30 cellular contexts compared by ENCODE assay signal in genomic region chr5:138637256-138637655, GRCh38.
"Had no signal": no experiment of that assay in that cellular context is flagged by ENCODE, and none has a peak within 500 bp of the region (broad histone marks: within the 10 kb centered on the region; RNA-seq: fewer than 3 reads in every experiment).

No MANE protein-coding gene starts in this region.

- H3K4me2 ChIP-seq: smooth muscle cell had no signal

- H3K27ac ChIP-seq: ovary, parathyroid adenoma, psoas muscle, right lobe of liver, skin epidermis, spleen, suprapubic skin, testis, tibial artery, transverse colon, upper lobe of left lung, vagina had no signal

- H3K4me1 ChIP-seq: psoas muscle, right lobe of liver, testis, tibial artery had no signal

- H3K9ac ChIP-seq: parathyroid adenoma had no signal

- H3K36me3 ChIP-seq: ovary, right lobe of liver, spleen, suprapubic skin, tibial artery, transverse colon, upper lobe of left lung, vagina had no signal

- H3K9me3 ChIP-seq: ovary, psoas muscle, right lobe of liver, spleen, suprapubic skin, testis, tibial artery, transverse colon, upper lobe of left lung, vagina had no signal

- H3K27ac Mint-ChIP-seq: naive thymus-derived CD4-positive, alpha-beta T cell; natural killer cell; nephron progenitor cell; progenitor cell of endocrine pancreas; stimulated activated memory B cell treated with anti-CD40 and anti-IgM and Interleukin-4, amounts not matched to agents 10 μg/mL and 1 μg/mL and 100 μg/mL, for 72 hours; stimulated activated naive CD8-positive, alpha-beta T cell treated with anti-CD3 and anti-CD28 coated beads, Interleukin-15, amount 100 ng/mL, for 72 hours had no signal

- DNase-seq: naive thymus-derived CD4-positive, alpha-beta T cell; natural killer cell; nephron progenitor cell; occipital lobe; ovary; psoas muscle; right cardiac atrium; spleen; stimulated activated CD4-positive, alpha-beta T cell treated with anti-CD3 and anti-CD28 coated beads, Interleukin-12 subunit alpha, Interleukin-12 subunit beta, amount 100 ng/mL, for 4 hours; stimulated activated CD4-positive, alpha-beta T cell treated with anti-CD3 and anti-CD28 coated beads, Interleukin-1b, Interleukin-23, amount 100 ng/mL, for 48 hours; stimulated activated CD4-positive, alpha-beta T cell treated with anti-CD3 and anti-CD28 coated beads, Interleukin-4, amount 100 ng/mL, for 1 hour; stimulated activated CD4-positive, alpha-beta T cell treated with anti-CD3 and anti-CD28 coated beads, Interleukin-4, amount 100 ng/mL, for 4 hours; stimulated activated CD8-positive, alpha-beta memory T cell treated with anti-CD3 and anti-CD28 coated beads, Interleukin-4, amount 100 ng/mL, for 48 hours; stimulated activated naive CD4-positive, alpha-beta T cell; stimulated activated naive CD8-positive, alpha-beta T cell treated with anti-CD3 and anti-CD28 coated beads, Interleukin-15, amount 100 ng/mL, for 72 hours; stimulated activated naive CD8-positive, alpha-beta T cell treated with anti-CD3 and anti-CD28 coated beads, Interleukin-15, Interleukin-2, amounts not matched to agents 100 U/mL and 50 U/mL, for 24 hours; substantia nigra; testis; tibial artery; transverse colon had no signal

- H3K36me3 Mint-ChIP-seq: naive thymus-derived CD4-positive, alpha-beta T cell; natural killer cell; stimulated activated memory B cell treated with anti-CD40 and anti-IgM and Interleukin-4, amounts not matched to agents 10 μg/mL and 1 μg/mL and 100 μg/mL, for 72 hours had no signal

- H3K4me3 Mint-ChIP-seq: naive thymus-derived CD4-positive, alpha-beta T cell; natural killer cell; nephron progenitor cell; neural crest cell; stimulated activated memory B cell treated with anti-CD40 and anti-IgM and Interleukin-4, amounts not matched to agents 10 μg/mL and 1 μg/mL and 100 μg/mL, for 72 hours; stimulated activated naive CD8-positive, alpha-beta T cell treated with anti-CD3 and anti-CD28 coated beads, Interleukin-15, amount 100 ng/mL, for 72 hours had no signal

- H2AFZ ChIP-seq: parathyroid adenoma had no signal

- H3K4me3 ChIP-seq: ovary, psoas muscle, right lobe of liver, skin epidermis, smooth muscle cell, spleen, suprapubic skin, testis, tibial artery, transverse colon, upper lobe of left lung, vagina had no signal

- H3K9me3 Mint-ChIP-seq: natural killer cell; nephron progenitor cell; stimulated activated memory B cell treated with anti-CD40 and anti-IgM and Interleukin-4, amounts not matched to agents 10 μg/mL and 1 μg/mL and 100 μg/mL, for 72 hours; stimulated activated naive CD8-positive, alpha-beta T cell treated with anti-CD3 and anti-CD28 coated beads, Interleukin-15, amount 100 ng/mL, for 72 hours had no signal

- H3K27me3 ChIP-seq: ovary, right lobe of liver, suprapubic skin, testis, transverse colon, upper lobe of left lung, vagina had no signal

- H3K79me2 ChIP-seq: parathyroid adenoma had no signal
